Comparison of ENCODE assay signal across 13 cellular contexts in genomic region chr17:48299760-48300159, GRCh38.
A peak's percentile ranks its signal among the peaks of the same experiment; 100 is the strongest.
DNase-seq lines count a peak whose midpoint lies in the region; ATAC-seq and TF ChIP-seq lines count a peak whose summit lies in the region.
"Had no signal": no experiment of that assay in that cellular context is flagged by ENCODE, and none has a peak within 500 bp of the region (broad histone marks: within the 10 kb centered on the region; RNA-seq: fewer than 3 reads in every experiment).

No MANE protein-coding gene starts in this region.

- WGBS in tibial nerve, 2 donors, result 90 to 93% methylated on average over 1 of the region's 1 CpG

- no peak for TF ChIP-seq EP300 in tibial nerve (IDR thresholded peaks at IDR 0.05)

- no peak overlapping the region; the same call in 1 of the 2 replicates for H3K9ac ChIP-seq in MM.1S (ENCODE audit: low read length)

- H3K4me3 ChIP-seq in MM.1S (ENCODE audit: low read length) (no peak overlapping the region), tibial nerve (no peak overlapping the region)
- H3K4me3 ChIP-seq: ascending aorta, K562, vagina had no signal

- H4K20me1 ChIP-seq in MM.1S (ENCODE audit: insufficient read depth, low read length), result no peaks in the 10 kb centered on the region

- no peak for TF ChIP-seq POLR2A in tibial nerve (IDR thresholded peaks at IDR 0.05)

- peaks cover 30 to 64% (median 54%) of the 10 kb centered on the region in 4 donors for H3K4me1 Mint-ChIP-seq in naive thymus-derived CD8-positive, alpha-beta T cell

- peaks cover 25% of the 10 kb centered on the region for H3F3A ChIP-seq in MM.1S (ENCODE audit: insufficient read depth, low read length)

- peak overlapping the region in 1 of 10 donors; percentile 3 for H3K4me3 Mint-ChIP-seq in naive thymus-derived CD8-positive, alpha-beta T cell

- no peaks in the 10 kb centered on the region for H3K79me2 ChIP-seq in MM.1S (ENCODE audit: low read length)

- peak; percentile 8 to 21 for DNase-seq in activated CD4-positive, alpha-beta T cell treated with anti-CD3 and anti-CD28 coated beads, Interleukin-2, amount 50 U/mL, for 48 hours
- no peak for DNase-seq in activated CD4-positive, alpha-beta T cell treated with anti-CD3 and anti-CD28 coated beads for 1 hour
- DNase-seq in GM20000 (ENCODE audit: low spot score) (peak; percentile 37), MM.1S (peak; percentile 37), tibial nerve (ENCODE audit: low spot score in 2 of 2) (no peak)
- no peak for DNase-seq in naive thymus-derived CD8-positive, alpha-beta T cell
- DNase-seq: mesenchymal stem cell, NCI-H1417 had no signal

- H3K4me1 ChIP-seq in MM.1S (ENCODE audit: low read length) (peaks cover 58% of the 10 kb centered on the region), tibial nerve (peaks cover 0 to 13% (median 0%) of the 10 kb centered on the region in 4 donors)
- H3K4me1 ChIP-seq: ascending aorta, vagina had no signal

- no peaks in the 10 kb centered on the region for H3K27me3 ChIP-seq in MM.1S (replicated peaks; ENCODE audit: insufficient read depth, low read length)
- peaks cover 0 to 10% of the 10 kb centered on the region in 2 donors for H3K27me3 ChIP-seq in tibial nerve
- H3K27me3 ChIP-seq: ascending aorta, vagina had no signal

- no peaks in the 10 kb centered on the region for H3K27me3 Mint-ChIP-seq in naive thymus-derived CD8-positive, alpha-beta T cell

- no peaks in the 10 kb centered on the region for H3K9me2 ChIP-seq in MM.1S (replicated peaks; ENCODE audit: insufficient read depth, low read length)

- H3K9me3 Mint-ChIP-seq in naive thymus-derived CD8-positive, alpha-beta T cell, result no peaks in the 10 kb centered on the region

- POLR2A ChIA-PET in naive thymus-derived CD8-positive, alpha-beta T cell (lab: Charles Lee), result no interaction called here

- H3K27ac ChIP-seq in MM.1S (ENCODE audit: low read length), result peak overlapping the region; percentile 71
- H3K27ac ChIP-seq in tibial nerve, result no peak overlapping the region
- H3K27ac ChIP-seq: ascending aorta, vagina had no signal

- H3K4me2 ChIP-seq in MM.1S (ENCODE audit: low read depth, low read length), result peak overlapping the region; percentile 44

- no peaks in the 10 kb centered on the region for H3K36me3 ChIP-seq in MM.1S (replicated peaks; ENCODE audit: insufficient read depth, low read length)
- H3K36me3 ChIP-seq in tibial nerve, result no peaks in the 10 kb centered on the region
- H3K36me3 ChIP-seq: ascending aorta, vagina had no signal

- no peak overlapping the region; the same call in 1 of the 2 replicates for H2AFZ ChIP-seq in MM.1S (ENCODE audit: low read length)

- peaks cover 0 to 7% (median 7%) of the 10 kb centered on the region in 3 donors for H3K36me3 Mint-ChIP-seq in naive thymus-derived CD8-positive, alpha-beta T cell

- ATAC-seq in naive thymus-derived CD8-positive, alpha-beta T cell, result no peak
- ATAC-seq in GM18520 (IDR thresholded peaks at IDR 0.05; ENCODE audit: unreplicated experiment) (no peak), HG02759 (IDR thresholded peaks at IDR 0.05; ENCODE audit: unreplicated experiment) (no peak)
- ATAC-seq: K562 had no signal

- peak overlapping the region in 9 of 10 donors; percentile 37 to 94 (median 70) for H3K27ac Mint-ChIP-seq in naive thymus-derived CD8-positive, alpha-beta T cell

- no peaks in the 10 kb centered on the region for H3K9me3 ChIP-seq in MM.1S (replicated peaks; ENCODE audit: insufficient read depth, low read length)
- no peaks in the 10 kb centered on the region for H3K9me3 ChIP-seq in tibial nerve
- H3K9me3 ChIP-seq: ascending aorta, vagina had no signal

- TF ChIP-seq CTCF in GM20000 (IDR thresholded peaks at IDR 0.05; ENCODE audit: extremely low read depth, missing control alignments), result no peak
- no peak for TF ChIP-seq CTCF in MM.1S (IDR thresholded peaks at IDR 0.05; ENCODE audit: low read length)
- no peak for TF ChIP-seq CTCF in tibial nerve (IDR thresholded peaks at IDR 0.05)

Comparison
In these comparisons a context has a peak if more than half of its experiments do, and no peak if none do; other contexts are left out.
1. DNase-seq: peak in activated CD4-positive, alpha-beta T cell treated with anti-CD3 and anti-CD28 coated beads, Interleukin-2, amount 50 U/mL, for 48 hours (2 of 2), GM20000 (single experiment) and MM.1S (single experiment); none in activated CD4-positive, alpha-beta T cell treated with anti-CD3 and anti-CD28 coated beads for 1 hour (single experiment), naive thymus-derived CD8-positive, alpha-beta T cell (0 of 10) and tibial nerve (0 of 2).